ENCODE assay signal across 1 cellular context in the genomic region with DNA sequence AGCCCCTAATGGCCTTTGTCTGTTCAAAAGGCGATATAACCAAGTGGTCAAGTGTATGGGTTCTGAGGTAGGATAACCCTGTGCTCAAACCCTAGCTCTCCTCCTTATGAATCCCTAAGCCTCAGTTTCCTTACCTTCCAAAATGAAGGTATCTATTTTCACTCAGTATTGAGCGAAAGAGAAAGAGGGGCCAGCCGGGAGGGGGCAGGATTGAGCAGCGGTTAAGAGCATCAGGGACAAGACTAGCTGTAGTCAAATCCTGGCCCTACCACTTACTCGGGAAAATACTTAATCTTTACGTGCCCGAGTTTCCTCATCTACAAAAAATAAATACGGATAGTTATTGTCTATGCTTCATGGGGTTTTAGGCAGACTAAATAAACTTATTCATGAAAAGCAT.
TF ChIP-seq lines count a peak whose summit lies in the region.

No MANE protein-coding gene starts in this region.

TF ChIP-seq in H1, 55 proteins besides CTCF, POLR2A, EP300 and RAD21:
- TF ChIP-seq JUN (IDR thresholded peaks at IDR 0.05; ENCODE audit: low read depth, low read length) = no peak
